In the genomic region with DNA sequence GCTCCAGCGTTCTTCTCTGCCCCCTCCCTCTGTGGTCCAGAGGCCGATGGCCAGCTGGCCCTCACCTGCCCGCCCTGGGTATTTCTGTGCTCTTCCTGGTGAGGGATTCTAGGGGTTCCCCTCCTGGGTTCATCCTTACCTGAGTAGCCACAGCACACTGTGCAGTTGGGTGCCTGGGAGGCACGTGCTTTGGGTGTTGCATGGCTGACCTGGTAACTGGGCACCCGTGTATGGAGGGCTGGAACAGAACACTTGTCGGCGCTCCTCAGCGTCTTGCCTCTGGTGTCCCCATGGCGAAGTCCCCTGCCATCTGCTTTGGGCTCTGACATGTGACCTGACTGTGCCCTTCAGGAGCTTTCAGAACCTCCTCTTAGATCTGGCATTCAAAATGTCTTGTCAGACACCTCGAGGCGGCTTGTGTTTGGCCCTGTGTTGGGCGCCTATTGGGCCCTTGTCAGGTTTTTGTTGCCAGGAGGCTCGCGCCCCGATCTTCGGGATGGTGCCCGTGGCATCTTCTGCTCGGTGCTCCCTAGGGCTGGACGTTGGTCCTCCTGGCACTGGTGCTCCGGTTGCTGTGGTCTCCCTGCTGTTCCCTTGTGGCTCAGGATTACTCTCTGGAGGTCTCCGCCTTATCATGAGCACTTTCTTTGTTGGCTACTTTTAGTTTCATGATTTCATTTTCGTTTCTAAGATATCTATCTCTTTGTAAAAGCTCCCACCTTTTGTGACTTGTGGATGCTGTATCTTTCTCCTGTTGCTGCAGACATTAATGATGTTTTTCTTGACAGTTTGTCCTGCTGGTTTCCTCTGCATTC, we compare ENCODE assay signal across 8 cellular contexts. TPM values are rescaled to one million over a fixed set of nuclear protein-coding genes. Genes with fewer than 3 reads are reported as not detected.
DNase-seq lines count a peak whose midpoint lies in the region; ATAC-seq, FAIRE-seq and TF ChIP-seq lines count a peak whose summit lies in the region.

No MANE protein-coding gene starts in this region.

- no peak for TF ChIP-seq POLR2A in H1 (IDR thresholded peaks at IDR 0.05; ENCODE audit: control extremely low read depth in 1 of 2, low read depth in 2 of 2, low read length in 2 of 2)

- H3K27ac ChIP-seq in C4-2B (peak overlapping the region; percentile 8), OCI-LY7 (ENCODE audit: low read depth, low read length, poor library complexity, severe bottlenecking) (peak overlapping the region; percentile 77), H1 (ENCODE audit: low read depth, low read length) (no peak overlapping the region; the same call in 1 of the 2 replicates), neural cell (ENCODE audit: low read length) (peak overlapping the region; percentile 56)

- WGBS in H1 (ENCODE audit: extremely low coverage in 1 of 2, insufficient coverage in 1 of 2, insufficient read length in 1 of 2, insufficient replicate concordance in 2 of 2, low coverage in 1 of 2, low lambda C conversion rate in 2 of 2, missing lambda C conversion rate in 1 of 2), 2 experiments = 87% methylated on average over 22 of the region's 22 CpGs; no CpG with 5 or more reads in 1 of the 2 experiments

- H3K9ac ChIP-seq in H1 (replicated peaks in 1 of 4; ENCODE audit: extremely low read depth in 1 of 4, low read depth in 3 of 4, low read length in 3 of 4) = no peak overlapping the region
- no peak overlapping the region for H3K9ac ChIP-seq in neural cell (ENCODE audit: low read length)

- H4K5ac ChIP-seq in H1 (ENCODE audit: insufficient read length, low read depth, low read length) = no peak overlapping the region

- no peak for TF ChIP-seq CTCF in C4-2B (conservative IDR thresholded peaks at IDR 0.05)
- TF ChIP-seq CTCF in OCI-LY7 (conservative IDR thresholded peaks at IDR 0.05; ENCODE audit: low read length) = no peak
- no peak for TF ChIP-seq CTCF in H1 (IDR thresholded peaks at IDR 0.05; ENCODE audit: control extremely low read depth in 1 of 3, insufficient read depth in 1 of 3, low read depth in 1 of 3, low read length in 3 of 3)
- no peak for TF ChIP-seq CTCF in neural cell (IDR thresholded peaks at IDR 0.05; ENCODE audit: poor library complexity, severe bottlenecking)

- no peak for TF ChIP-seq EP300 in H1 (IDR thresholded peaks at IDR 0.05; ENCODE audit: borderline replicate concordance in 1 of 2, low read depth in 2 of 2, low read length in 2 of 2)
- no peak for TF ChIP-seq EP300 in neural cell (conservative IDR thresholded peaks at IDR 0.05; ENCODE audit: poor library complexity, severe bottlenecking)

- H3K4me3 ChIP-seq in OCI-LY7 (ENCODE audit: low read depth, low read length, poor library complexity, severe bottlenecking) = no peak overlapping the region
- H3K4me3 ChIP-seq in H1 (ENCODE audit: extremely low read depth in 1 of 4, insufficient read depth in 2 of 4, low read depth in 3 of 4, low read length in 4 of 4) = no peak overlapping the region
- H3K4me3 ChIP-seq in neural cell (ENCODE audit: low read length) = no peak overlapping the region

- H2BK120ac ChIP-seq in H1 (replicated peaks; ENCODE audit: low read depth, low read length) = no peak overlapping the region

- BruUV-seq in OCI-LY7 (replicated peaks; lab: Mats Ljungman, UMichigan) = no TSS peak

- no peak overlapping the region; the same call in 1 of the 2 replicates for H2BK12ac ChIP-seq in H1 (ENCODE audit: low read depth, low read length)

- H4K8ac ChIP-seq in H1 (ENCODE audit: extremely low read depth, insufficient read depth, low read length) = no peak overlapping the region; the same call in 1 of the 2 replicates

- H3F3A ChIP-seq in neural cell (ENCODE audit: insufficient read depth, low read length, poor library complexity, severe bottlenecking) = no peaks in the 10 kb centered on the region

- H3K56ac ChIP-seq in H1 (replicated peaks; ENCODE audit: insufficient read length, low read depth, low read length) = no peak overlapping the region

- peaks cover 23% of the 10 kb centered on the region for H3K9me3 ChIP-seq in OCI-LY7 (ENCODE audit: low read length)
- H3K9me3 ChIP-seq in H1 (ENCODE audit: insufficient read depth in 2 of 2, low read depth in 1 of 2, low read length in 1 of 2) = 0 out of 4 replicates have a peak, but pooled peaks cover 0 to 4% of the 10 kb centered on the region in 2 experiments
- H3K9me3 ChIP-seq in neural cell (ENCODE audit: low read length) = no peaks in the 10 kb centered on the region

- H3K36me3 ChIP-seq in OCI-LY7 (ENCODE audit: insufficient read depth, low read length) (peaks cover 7% of the 10 kb centered on the region), H1 (ENCODE audit: control insufficient read depth in 2 of 4, insufficient read depth in 4 of 4, low read length in 3 of 4) (no peaks in the 10 kb centered on the region), neural cell (ENCODE audit: insufficient read depth, low read length) (no peaks in the 10 kb centered on the region)

- no peak for ATAC-seq in HG02759 (IDR thresholded peaks at IDR 0.05; ENCODE audit: unreplicated experiment)
- ATAC-seq in GM19023 (IDR thresholded peaks at IDR 0.05; ENCODE audit: unreplicated experiment) = no peak

- peak overlapping the region; percentile 11; the same call in 1 of the 2 replicates for H2AK5ac ChIP-seq in H1 (ENCODE audit: low read depth, low read length)

- intact Hi-C loops in OCI-LY7 (cut with micrococcal nuclease; ENCODE audit: unreplicated experiment) = no loop called here

- no peaks in the 10 kb centered on the region for H3K23me2 ChIP-seq in H1 (ENCODE audit: low read depth, low read length)

- no peak for TF ChIP-seq RAD21 in H1 (IDR thresholded peaks at IDR 0.05 in 1 of 2, conservative IDR thresholded peaks at IDR 0.05 in 1 of 2; ENCODE audit: low read depth in 2 of 2, low read length in 2 of 2)
- no peak for TF ChIP-seq RAD21 in neural cell (conservative IDR thresholded peaks at IDR 0.05)

- H2AFZ ChIP-seq in OCI-LY7 (ENCODE audit: low read length) (peak overlapping the region; percentile 65; the same call in 1 of the 2 replicates), H1 (ENCODE audit: low read length) (no peak overlapping the region), neural cell (ENCODE audit: low read depth, low read length) (no peak overlapping the region)

- H3K9me2 ChIP-seq in OCI-LY7 (ENCODE audit: insufficient read depth, low read length) (no peaks in the 10 kb centered on the region), neural cell (ENCODE audit: insufficient read depth, low read length) (no peaks in the 10 kb centered on the region)

- no peak overlapping the region for H3K4ac ChIP-seq in H1 (replicated peaks; ENCODE audit: insufficient read length, low read depth, low read length)

- H4K91ac ChIP-seq in H1 (replicated peaks; ENCODE audit: insufficient read length, low read length) = no peak overlapping the region

- no peak overlapping the region for H3K18ac ChIP-seq in H1 (ENCODE audit: extremely low read depth, low read length)

- POLR2A ChIA-PET in OCI-LY7 (lab: Charles Lee) = interaction anchor here (0.7 kb wide), 1 partner anchor 1172 kb away, joined by 3 read pairs; no protein-coding TSS in a partner anchor
- POLR2A ChIA-PET in H1 (lab: Charles Lee; ENCODE audit: partially characterized antibody) = interaction anchor here (1.2 kb wide), 1 partner anchor 9 kb away, joined by 3 read pairs; no protein-coding TSS in a partner anchor

- H4K20me1 ChIP-seq in OCI-LY7 (ENCODE audit: insufficient read depth, low read length) (0 out of 2 replicates have a peak, but pooled peaks cover 6% of the 10 kb centered on the region), H1 (replicated peaks in 1 of 2; ENCODE audit: control insufficient read depth in 1 of 2, insufficient read depth in 2 of 2, low read length in 2 of 2) (peaks cover 26 to 44% of the 10 kb centered on the region in 2 experiments), neural cell (ENCODE audit: insufficient read depth) (no peaks in the 10 kb centered on the region)

- FAIRE-seq in H1 (lab: Jason Lieb, UNC) = no peak

- H3K23ac ChIP-seq in H1 (ENCODE audit: insufficient read length) = no peak overlapping the region

- DNase-seq in OCI-LY7 (ENCODE audit: low spot score) (no peak), H1 (ENCODE audit: low read depth in 1 of 2, low spot score in 2 of 2) (no peak)
- DNase-seq in stimulated activated CD4-positive, alpha-beta T cell treated with anti-CD3 and anti-CD28 coated beads, Interleukin-4, amount 100 ng/mL, for 4 hours = no peak
- DNase-seq in activated CD8-positive, alpha-beta memory T cell treated with anti-CD3 and anti-CD28 coated beads, Interleukin-2, amount 50 U/mL, for 4 hours = no peak

- no peak overlapping the region for H2BK15ac ChIP-seq in H1 (ENCODE audit: low read length)

- H2BK20ac ChIP-seq in H1 (ENCODE audit: low read length) = no peak overlapping the region

- H3K14ac ChIP-seq in H1 (ENCODE audit: insufficient read length) = no peak overlapping the region

- H3K27me3 ChIP-seq in H1 (replicated peaks in 1 of 4; ENCODE audit: control insufficient read depth in 3 of 4, extremely low read depth in 1 of 4, insufficient read depth in 3 of 4, low read length in 3 of 4) (no peaks in the 10 kb centered on the region), neural cell (ENCODE audit: insufficient read depth, low read depth, low read length) (no peaks in the 10 kb centered on the region)

- CTCF ChIA-PET in OCI-LY7 (lab: Charles Lee; ENCODE audit: unreplicated experiment) = no interaction called here
- CTCF ChIA-PET in H1 (lab: Charles Lee; ENCODE audit: partially characterized antibody) = interaction anchor here (0.6 to 2.1 kb wide), 3 partner anchors 30 to 126 kb away, joined by 3 to 6 read pairs (median 4); no protein-coding TSS in a partner anchor

- H3K4me1 ChIP-seq in OCI-LY7 (ENCODE audit: insufficient read depth, low read length, poor library complexity, severe bottlenecking) (peaks cover 51% of the 10 kb centered on the region), H1 (replicated peaks in 1 of 4; ENCODE audit: control insufficient read depth in 3 of 4, insufficient read depth in 4 of 4, low read length in 3 of 4) (peaks cover 0 to 13% (median 6%) of the 10 kb centered on the region in 4 experiments; a peak in 5 of 7 replicates)

- no peaks in the 10 kb centered on the region for H3K79me2 ChIP-seq in OCI-LY7 (ENCODE audit: insufficient read depth, low read depth, low read length)
- peaks cover 62 to 99% of the 10 kb centered on the region in 2 experiments for H3K79me2 ChIP-seq in H1 (ENCODE audit: control insufficient read depth in 1 of 2, insufficient read depth in 2 of 2, low read length in 2 of 2)
- peaks cover 92% of the 10 kb centered on the region for H3K79me2 ChIP-seq in neural cell (replicated peaks; ENCODE audit: insufficient read depth, low read length)

- H2BK5ac ChIP-seq in H1 (ENCODE audit: low read depth, low read length) = peak overlapping the region; percentile 60; the same call in 1 of the 2 replicates

- peaks cover 45% of the 10 kb centered on the region for H3K79me1 ChIP-seq in H1 (ENCODE audit: low read depth, low read length)

- no peak overlapping the region for H3K4me2 ChIP-seq in OCI-LY7 (ENCODE audit: low read length)
- no peak overlapping the region for H3K4me2 ChIP-seq in H1 (ENCODE audit: insufficient read depth in 1 of 2, low read depth in 2 of 2, low read length in 2 of 2)
- H3K4me2 ChIP-seq in neural cell (ENCODE audit: low read length) = no peak overlapping the region

RNA-seq across cellular contexts. Expression of gene SKI, which starts 28.5 kb away (rescaled TPM):
- total RNA-seq in OCI-LY7 (2014; rRNA removed; shearing (Covaris generic)) = 3.4 and 4.7 TPM in 2 replicates
- total RNA-seq in OCI-LY7 (2022) = 10.0 and 11.7 TPM in 2 replicates
- 80.2 and 87.6 TPM in 2 replicates for total RNA-seq in H1 (2021; fragmentation: NEBNext Ultra II Directional; extraction: Animal tissue kit (Norgen Biotek cat#: 25700))
- polyA plus RNA-seq in H1 (2011; rRNA removed) = 8.3 and 14.5 TPM in 2 replicates
- polyA plus RNA-seq in H1 (2011; cell fraction: cytosol; rRNA removed) = 8.6 TPM
- 19.2 TPM for polyA plus RNA-seq in H1 (2011; cell fraction: nucleus; rRNA removed)
- polyA plus RNA-seq in H1 (2012, experiment 1 of 2) = 24.8 to 35.9 TPM (median 32.3 TPM) in 4 replicates
- polyA plus RNA-seq in H1 (2012, experiment 2 of 2) = 36.5 TPM
- polyA plus RNA-seq in H1 (2013, experiment 1 of 2) = 40.2 TPM
- 39.7 TPM for polyA plus RNA-seq in H1 (2013, experiment 2 of 2)
- polyA minus RNA-seq in H1 (2011; rRNA and poly(A)+ RNA removed) = 6.3 and 7.3 TPM in 2 replicates
- polyA minus RNA-seq in H1 (2011; cell fraction: cytosol; rRNA and poly(A)+ RNA removed) = 30.0 TPM
- polyA minus RNA-seq in H1 (2011; cell fraction: nucleus; rRNA and poly(A)+ RNA removed) = 27.1 TPM
- 4.1 and 4.9 TPM in 2 replicates for polyA plus RNA-seq in neural cell
- polyA minus RNA-seq in neural cell = 23.9 and 25.1 TPM in 2 replicates
